In the genomic region with DNA sequence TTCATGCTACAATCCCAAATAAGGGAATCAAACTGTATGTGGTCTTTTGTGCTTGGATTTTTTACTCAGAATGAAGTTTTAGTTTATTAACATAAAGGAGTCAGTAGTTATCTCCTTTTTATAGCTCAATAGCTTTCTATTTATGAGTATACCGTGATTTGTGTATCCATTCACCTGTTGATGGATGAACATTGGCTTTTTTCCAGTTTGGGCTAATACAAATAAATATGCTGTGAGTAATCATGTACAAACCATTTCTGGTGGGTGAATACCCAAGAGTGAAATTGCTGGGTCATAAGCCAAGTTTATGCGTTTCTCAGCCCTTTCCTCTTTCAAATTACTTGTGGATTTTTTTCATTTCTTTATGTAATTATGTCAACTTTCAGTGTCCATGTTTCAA, we compare ENCODE assay signal across 16 cellular contexts.
"Had no signal": no experiment of that assay in that cellular context is flagged by ENCODE, and none has a peak within 500 bp of the region (broad histone marks: within the 10 kb centered on the region; RNA-seq: fewer than 3 reads in every experiment).

No MANE protein-coding gene starts in this region.

- H3K27ac ChIP-seq: breast epithelium, right atrium auricular region, skin epidermis, tibial nerve had no signal

- DNase-seq: activated CD4-positive, alpha-beta T cell treated with anti-CD3 and anti-CD28 coated beads, Interleukin-2, amount 10 ng/mL, durations not matched to agents 7 days and 5 days; activated CD4-positive, CD25-positive, alpha-beta regulatory T cell; activated CD8-positive, alpha-beta memory T cell treated with anti-CD3 and anti-CD28 coated beads for 24 hours; activated gamma-delta T cell treated with Interleukin-2 at 50 U/mL for 16 hours; amniotic stem cell; dermis blood vessel endothelial cell; effector memory CD8-positive, alpha-beta T cell; erythroblast; islet precursor cell; naive thymus-derived CD4-positive, alpha-beta T cell; stimulated activated CD4-positive, alpha-beta T cell treated with anti-CD3 and anti-CD28 coated beads, Interleukin-4, amount 100 ng/mL, for 24 hours; stimulated activated naive CD4-positive, alpha-beta T cell had no signal
